ENCODE assay signal across 1 cellular context in the genomic region with DNA sequence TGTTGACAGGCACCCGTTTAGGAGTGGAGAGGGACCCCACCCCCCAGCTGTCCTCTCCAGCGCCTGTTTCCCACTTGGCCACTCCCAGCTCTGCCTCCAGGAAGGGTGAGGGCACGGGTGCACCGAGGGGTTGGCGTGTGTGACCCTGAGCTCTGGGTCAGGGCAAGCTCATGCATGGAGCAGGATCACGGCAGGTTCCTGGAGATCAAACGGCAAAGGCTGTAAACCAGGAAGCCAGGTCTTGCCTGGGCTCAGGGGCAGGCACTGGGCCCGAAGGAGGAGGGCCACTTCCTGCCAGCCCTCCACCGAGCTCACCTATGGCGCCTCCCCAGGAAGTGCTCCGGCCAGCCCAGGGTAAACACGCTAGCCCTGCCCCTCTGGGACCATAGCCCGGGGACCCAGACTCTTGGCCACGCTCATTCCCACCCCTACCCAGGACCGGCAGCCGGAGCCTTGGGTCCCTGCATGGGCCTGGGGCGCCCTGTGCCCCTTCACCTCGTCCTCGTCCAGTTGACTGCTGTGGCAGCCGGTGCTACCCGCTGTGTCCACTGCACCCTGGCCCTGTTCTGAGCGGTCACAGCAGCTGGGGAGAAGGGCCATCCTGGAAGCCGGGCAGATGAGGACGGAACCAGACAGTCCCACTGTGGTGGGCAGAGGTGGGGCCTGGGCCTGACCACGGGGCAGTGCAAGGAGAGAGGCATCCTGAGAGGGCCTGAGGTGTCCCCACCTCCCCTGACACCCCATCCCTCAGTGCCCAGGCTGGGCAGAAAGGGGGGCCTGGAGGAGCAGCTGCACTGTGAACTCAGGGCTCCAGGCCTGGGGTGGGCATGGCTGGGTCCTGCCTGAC.
TF ChIP-seq lines count a peak whose summit lies in the region.

No MANE protein-coding gene starts in this region.

TF ChIP-seq in HepG2, 621 proteins besides CTCF, POLR2A, EP300 and RAD21 (continued from another document and continues in another):
- TF ChIP-seq, protein P1, sequence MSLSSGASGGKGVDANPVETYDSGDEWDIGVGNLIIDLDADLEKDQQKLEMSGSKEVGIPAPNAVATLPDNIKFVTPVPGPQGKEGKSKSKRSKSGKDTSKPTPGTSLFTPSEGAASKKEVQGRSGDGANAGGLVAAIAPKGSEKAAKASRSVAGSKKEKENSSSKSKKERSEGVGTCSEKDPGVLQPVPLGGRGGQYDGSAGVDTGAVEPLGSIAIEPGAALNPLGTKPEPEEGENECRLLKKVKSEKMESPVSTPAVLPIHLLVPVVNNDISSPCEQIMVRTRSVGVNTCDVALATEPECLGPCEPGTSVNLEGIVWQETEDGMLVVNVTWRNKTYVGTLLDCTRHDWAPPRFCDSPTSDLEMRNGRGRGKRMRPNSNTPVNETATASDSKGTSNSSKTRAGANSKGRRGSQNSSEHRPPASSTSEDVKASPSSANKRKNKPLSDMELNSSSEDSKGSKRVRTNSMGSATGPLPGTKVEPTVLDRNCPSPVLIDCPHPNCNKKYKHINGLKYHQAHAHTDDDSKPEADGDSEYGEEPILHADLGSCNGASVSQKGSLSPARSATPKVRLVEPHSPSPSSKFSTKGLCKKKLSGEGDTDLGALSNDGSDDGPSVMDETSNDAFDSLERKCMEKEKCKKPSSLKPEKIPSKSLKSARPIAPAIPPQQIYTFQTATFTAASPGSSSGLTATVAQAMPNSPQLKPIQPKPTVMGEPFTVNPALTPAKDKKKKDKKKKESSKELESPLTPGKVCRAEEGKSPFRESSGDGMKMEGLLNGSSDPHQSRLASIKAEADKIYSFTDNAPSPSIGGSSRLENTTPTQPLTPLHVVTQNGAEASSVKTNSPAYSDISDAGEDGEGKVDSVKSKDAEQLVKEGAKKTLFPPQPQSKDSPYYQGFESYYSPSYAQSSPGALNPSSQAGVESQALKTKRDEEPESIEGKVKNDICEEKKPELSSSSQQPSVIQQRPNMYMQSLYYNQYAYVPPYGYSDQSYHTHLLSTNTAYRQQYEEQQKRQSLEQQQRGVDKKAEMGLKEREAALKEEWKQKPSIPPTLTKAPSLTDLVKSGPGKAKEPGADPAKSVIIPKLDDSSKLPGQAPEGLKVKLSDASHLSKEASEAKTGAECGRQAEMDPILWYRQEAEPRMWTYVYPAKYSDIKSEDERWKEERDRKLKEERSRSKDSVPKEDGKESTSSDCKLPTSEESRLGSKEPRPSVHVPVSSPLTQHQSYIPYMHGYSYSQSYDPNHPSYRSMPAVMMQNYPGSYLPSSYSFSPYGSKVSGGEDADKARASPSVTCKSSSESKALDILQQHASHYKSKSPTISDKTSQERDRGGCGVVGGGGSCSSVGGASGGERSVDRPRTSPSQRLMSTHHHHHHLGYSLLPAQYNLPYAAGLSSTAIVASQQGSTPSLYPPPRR (CRISPR knock-in tag; IDR thresholded peaks at IDR 0.05; ENCODE audit: borderline replicate concordance): peak; percentile 92
- TF ChIP-seq ZBTB8A (CRISPR knock-in tag; IDR thresholded peaks at IDR 0.05; ENCODE audit: borderline replicate concordance, low read depth) (no peak; the same call in 1 of the 2 replicates), ZSCAN29 (CRISPR knock-in tag; conservative IDR thresholded peaks at IDR 0.05) (0 out of 2 replicates have a peak, but pooled peaks have one; percentile 36), ZNF207 (IDR thresholded peaks at IDR 0.05; ENCODE audit: borderline replicate concordance) (no peak), SRSF4 (IDR thresholded peaks at IDR 0.05; ENCODE audit: low read depth, low read length, poor library complexity, severe bottlenecking) (no peak), SRY (CRISPR knock-in tag; IDR thresholded peaks at IDR 0.05) (peak; percentile 71; the same call in 1 of the 2 replicates), NR3C1 (CRISPR knock-in tag; IDR thresholded peaks at IDR 0.05) (no peak), ZNF883 (CRISPR knock-in tag; IDR thresholded peaks at IDR 0.05; ENCODE audit: not compliant biosample characterization) (peak; percentile 65), MEIS1 (CRISPR knock-in tag; IDR thresholded peaks at IDR 0.05; ENCODE audit: borderline replicate concordance) (peak; percentile 69; the same call in 1 of the 2 replicates), ZNF496 (CRISPR knock-in tag; IDR thresholded peaks at IDR 0.05; ENCODE audit: insufficient replicate concordance) (no peak), SALL2 (CRISPR knock-in tag; IDR thresholded peaks at IDR 0.05) (peak; percentile 88), ZNF205 (CRISPR knock-in tag; IDR thresholded peaks at IDR 0.05) (0 out of 2 replicates have a peak, but pooled peaks have one; percentile 15), ZNF878 (CRISPR knock-in tag; IDR thresholded peaks at IDR 0.05) (0 out of 2 replicates have a peak, but pooled peaks have one; percentile 44), CHD2 (IDR thresholded peaks at IDR 0.05; ENCODE audit: low read depth, low read length) (no peak), DR1 (CRISPR knock-in tag; IDR thresholded peaks at IDR 0.05) (peak; percentile 74), PHF5A (CRISPR knock-in tag; IDR thresholded peaks at IDR 0.05; ENCODE audit: low read depth, unreplicated experiment) (peak; percentile 54), YEATS4 (CRISPR knock-in tag; IDR thresholded peaks at IDR 0.05; ENCODE audit: borderline replicate concordance) (peak; percentile 81; the same call in 1 of the 2 replicates), IRX3 (CRISPR knock-in tag; IDR thresholded peaks at IDR 0.05; ENCODE audit: borderline replicate concordance, low read depth) (no peak), ZNF674 (CRISPR knock-in tag; IDR thresholded peaks at IDR 0.05; ENCODE audit: low read depth) (no peak), GTF2F1 (IDR thresholded peaks at IDR 0.05; ENCODE audit: low read length) (no peak), ETV5 (CRISPR knock-in tag; IDR thresholded peaks at IDR 0.05; ENCODE audit: borderline replicate concordance) (peak; percentile 94), MIXL1 (CRISPR knock-in tag; IDR thresholded peaks at IDR 0.05) (peak; percentile 77), ZNF430 (CRISPR knock-in tag; IDR thresholded peaks at IDR 0.05) (no peak), ZNF343 (CRISPR knock-in tag; IDR thresholded peaks at IDR 0.05) (no peak), KAT8 (CRISPR knock-in tag; IDR thresholded peaks at IDR 0.05) (peak; percentile 78), PITX1 (CRISPR knock-in tag; IDR thresholded peaks at IDR 0.05) (peak; percentile 86), ZIK1 (CRISPR knock-in tag; IDR thresholded peaks at IDR 0.05; ENCODE audit: borderline replicate concordance, low read depth) (no peak), TCF12 (IDR thresholded peaks at IDR 0.05) (no peak), TCF12 (CRISPR knock-in tag; IDR thresholded peaks at IDR 0.05) (0 out of 2 replicates have a peak, but pooled peaks have one; percentile 83), ZNF556 (CRISPR knock-in tag; IDR thresholded peaks at IDR 0.05; ENCODE audit: borderline replicate concordance) (peak; percentile 49; the same call in 1 of the 2 replicates), SIN3B (IDR thresholded peaks at IDR 0.05; ENCODE audit: low read length) (no peak), FOXA1 (IDR thresholded peaks at IDR 0.05) (peak; percentile 70), FOXA1 (CRISPR knock-in tag; IDR thresholded peaks at IDR 0.05) (peak; percentile 98), THYN1 (CRISPR knock-in tag; IDR thresholded peaks at IDR 0.05; ENCODE audit: borderline replicate concordance, low read depth) (peak; percentile 86; the same call in 1 of the 2 replicates), DMTF1 (CRISPR knock-in tag; IDR thresholded peaks at IDR 0.05) (no peak), TBX2 (CRISPR knock-in tag; IDR thresholded peaks at IDR 0.05; ENCODE audit: borderline replicate concordance) (peak; percentile 97), ZNF260 (CRISPR knock-in tag; IDR thresholded peaks at IDR 0.05; ENCODE audit: borderline replicate concordance, low read depth) (no peak), ZNF484 (CRISPR knock-in tag; IDR thresholded peaks at IDR 0.05; ENCODE audit: borderline replicate concordance, low read depth) (no peak; the same call in 1 of the 2 replicates)
- TF ChIP-seq, protein P2, sequence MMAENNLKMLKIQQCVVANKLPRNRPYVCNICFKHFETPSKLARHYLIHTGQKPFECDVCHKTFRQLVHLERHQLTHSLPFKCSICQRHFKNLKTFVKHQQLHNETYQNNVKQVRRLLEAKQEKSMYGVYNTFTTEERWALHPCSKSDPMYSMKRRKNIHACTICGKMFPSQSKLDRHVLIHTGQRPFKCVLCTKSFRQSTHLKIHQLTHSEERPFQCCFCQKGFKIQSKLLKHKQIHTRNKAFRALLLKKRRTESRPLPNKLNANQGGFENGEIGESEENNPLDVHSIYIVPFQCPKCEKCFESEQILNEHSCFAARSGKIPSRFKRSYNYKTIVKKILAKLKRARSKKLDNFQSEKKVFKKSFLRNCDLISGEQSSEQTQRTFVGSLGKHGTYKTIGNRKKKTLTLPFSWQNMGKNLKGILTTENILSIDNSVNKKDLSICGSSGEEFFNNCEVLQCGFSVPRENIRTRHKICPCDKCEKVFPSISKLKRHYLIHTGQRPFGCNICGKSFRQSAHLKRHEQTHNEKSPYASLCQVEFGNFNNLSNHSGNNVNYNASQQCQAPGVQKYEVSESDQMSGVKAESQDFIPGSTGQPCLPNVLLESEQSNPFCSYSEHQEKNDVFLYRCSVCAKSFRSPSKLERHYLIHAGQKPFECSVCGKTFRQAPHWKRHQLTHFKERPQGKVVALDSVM (CRISPR knock-in tag; IDR thresholded peaks at IDR 0.05): peak; percentile 25; the same call in 1 of the 2 replicates
- TF ChIP-seq, protein P3, sequence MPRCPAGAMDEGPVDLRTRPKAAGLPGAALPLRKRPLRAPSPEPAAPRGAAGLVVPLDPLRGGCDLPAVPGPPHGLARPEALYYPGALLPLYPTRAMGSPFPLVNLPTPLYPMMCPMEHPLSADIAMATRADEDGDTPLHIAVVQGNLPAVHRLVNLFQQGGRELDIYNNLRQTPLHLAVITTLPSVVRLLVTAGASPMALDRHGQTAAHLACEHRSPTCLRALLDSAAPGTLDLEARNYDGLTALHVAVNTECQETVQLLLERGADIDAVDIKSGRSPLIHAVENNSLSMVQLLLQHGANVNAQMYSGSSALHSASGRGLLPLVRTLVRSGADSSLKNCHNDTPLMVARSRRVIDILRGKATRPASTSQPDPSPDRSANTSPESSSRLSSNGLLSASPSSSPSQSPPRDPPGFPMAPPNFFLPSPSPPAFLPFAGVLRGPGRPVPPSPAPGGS (CRISPR knock-in tag; IDR thresholded peaks at IDR 0.05): peak; percentile 39; the same call in 1 of the 2 replicates
- TF ChIP-seq, protein P4, sequence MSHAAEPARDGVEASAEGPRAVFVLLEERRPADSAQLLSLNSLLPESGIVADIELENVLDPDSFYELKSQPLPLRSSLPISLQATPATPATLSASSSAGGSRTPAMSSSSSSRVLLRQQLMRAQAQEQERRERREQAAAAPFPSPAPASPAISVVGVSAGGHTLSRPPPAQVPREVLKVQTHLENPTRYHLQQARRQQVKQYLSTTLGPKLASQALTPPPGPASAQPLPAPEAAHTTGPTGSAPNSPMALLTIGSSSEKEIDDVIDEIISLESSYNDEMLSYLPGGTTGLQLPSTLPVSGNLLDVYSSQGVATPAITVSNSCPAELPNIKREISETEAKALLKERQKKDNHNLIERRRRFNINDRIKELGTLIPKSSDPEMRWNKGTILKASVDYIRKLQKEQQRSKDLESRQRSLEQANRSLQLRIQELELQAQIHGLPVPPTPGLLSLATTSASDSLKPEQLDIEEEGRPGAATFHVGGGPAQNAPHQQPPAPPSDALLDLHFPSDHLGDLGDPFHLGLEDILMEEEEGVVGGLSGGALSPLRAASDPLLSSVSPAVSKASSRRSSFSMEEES (CRISPR knock-in tag; IDR thresholded peaks at IDR 0.05): peak; percentile 81
- TF ChIP-seq, protein P5, sequence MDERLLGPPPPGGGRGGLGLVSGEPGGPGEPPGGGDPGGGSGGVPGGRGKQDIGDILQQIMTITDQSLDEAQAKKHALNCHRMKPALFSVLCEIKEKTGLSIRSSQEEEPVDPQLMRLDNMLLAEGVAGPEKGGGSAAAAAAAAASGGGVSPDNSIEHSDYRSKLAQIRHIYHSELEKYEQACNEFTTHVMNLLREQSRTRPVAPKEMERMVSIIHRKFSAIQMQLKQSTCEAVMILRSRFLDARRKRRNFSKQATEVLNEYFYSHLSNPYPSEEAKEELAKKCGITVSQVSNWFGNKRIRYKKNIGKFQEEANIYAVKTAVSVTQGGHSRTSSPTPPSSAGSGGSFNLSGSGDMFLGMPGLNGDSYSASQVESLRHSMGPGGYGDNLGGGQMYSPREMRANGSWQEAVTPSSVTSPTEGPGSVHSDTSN (CRISPR knock-in tag; IDR thresholded peaks at IDR 0.05): no peak
- TF ChIP-seq, protein P6, sequence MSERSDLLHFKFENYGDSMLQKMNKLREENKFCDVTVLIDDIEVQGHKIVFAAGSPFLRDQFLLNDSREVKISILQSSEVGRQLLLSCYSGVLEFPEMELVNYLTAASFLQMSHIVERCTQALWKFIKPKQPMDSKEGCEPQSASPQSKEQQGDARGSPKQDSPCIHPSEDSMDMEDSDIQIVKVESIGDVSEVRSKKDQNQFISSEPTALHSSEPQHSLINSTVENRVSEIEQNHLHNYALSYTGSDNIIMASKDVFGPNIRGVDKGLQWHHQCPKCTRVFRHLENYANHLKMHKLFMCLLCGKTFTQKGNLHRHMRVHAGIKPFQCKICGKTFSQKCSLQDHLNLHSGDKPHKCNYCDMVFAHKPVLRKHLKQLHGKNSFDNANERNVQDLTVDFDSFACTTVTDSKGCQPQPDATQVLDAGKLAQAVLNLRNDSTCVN (CRISPR knock-in tag; IDR thresholded peaks at IDR 0.05; ENCODE audit: borderline replicate concordance): no peak; the same call in none of the 2 replicates
